Comparison of ENCODE assay signal across 19 cellular contexts in the genomic region with DNA sequence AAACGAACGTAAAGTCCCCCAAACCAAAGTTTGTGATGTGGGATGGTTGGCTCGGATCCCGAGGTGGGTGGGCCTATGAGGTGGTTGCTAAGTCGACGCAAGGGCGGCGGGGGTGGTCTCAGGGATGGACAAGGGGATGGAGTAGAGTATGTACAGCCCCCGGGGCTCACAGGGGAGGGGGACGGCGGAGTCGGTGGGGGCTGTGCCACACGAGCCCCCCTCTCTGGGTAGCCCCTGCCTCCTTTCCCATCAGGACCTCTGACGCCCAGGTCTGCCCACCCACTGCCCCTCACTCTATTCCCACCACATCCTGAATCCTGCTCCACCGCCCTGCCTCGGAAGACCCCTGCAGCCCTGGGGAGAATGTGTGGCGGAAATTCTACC. TPM values are rescaled to one million over a fixed set of nuclear protein-coding genes. Genes with fewer than 3 reads are reported as not detected.
DNase-seq lines count a peak whose midpoint lies in the region; ATAC-seq, FAIRE-seq and TF ChIP-seq lines count a peak whose summit lies in the region.
"Had no signal": no experiment of that assay in that cellular context is flagged by ENCODE, and none has a peak within 500 bp of the region (broad histone marks: within the 10 kb centered on the region; RNA-seq: fewer than 3 reads in every experiment).

No MANE protein-coding gene starts in this region.

- H3K27ac Mint-ChIP-seq in brain (peak overlapping the region in 4 of 5 experiments; percentile 33 to 88 (median 66)), neural progenitor cell (no peak overlapping the region)
- H3K27ac Mint-ChIP-seq: B cell; CD4-positive, alpha-beta T cell had no signal

- H3K36me3 ChIP-seq in HepG2 (replicated peaks in 1 of 2; ENCODE audit: control insufficient read depth in 1 of 2, insufficient read depth in 2 of 2, low read length in 2 of 2) (peaks cover 28 to 37% of the 10 kb centered on the region in 2 experiments), sigmoid colon (peaks cover 35 to 38% (median 36%) of the 10 kb centered on the region in 4 donors), neural progenitor cell (no peaks in the 10 kb centered on the region)

- H3K79me2 ChIP-seq in HepG2 (ENCODE audit: insufficient read depth, low read length) (no peaks in the 10 kb centered on the region), neural progenitor cell (ENCODE audit: low read depth) (no peaks in the 10 kb centered on the region)

- H3K4me3 Mint-ChIP-seq in brain = no peak overlapping the region
- H3K4me3 Mint-ChIP-seq in neural progenitor cell = no peak overlapping the region
- H3K4me3 Mint-ChIP-seq: B cell; CD4-positive, alpha-beta T cell had no signal

- ATAC-seq in HepG2 = no peak

- H3K4me1 Mint-ChIP-seq in brain (peaks cover 5% of the 10 kb centered on the region), neural progenitor cell (no peaks in the 10 kb centered on the region)
- H3K4me1 Mint-ChIP-seq: B cell had no signal

- BruUV-seq in HepG2 (replicated peaks; lab: Mats Ljungman, UMichigan) = no TSS peak

- no peaks in the 10 kb centered on the region for H3K9me3 ChIP-seq in HepG2 (ENCODE audit: low read length)
- H3K9me3 ChIP-seq in sigmoid colon = no peaks in the 10 kb centered on the region
- H3K9me3 ChIP-seq in neural progenitor cell (ENCODE audit: low read depth) = no peaks in the 10 kb centered on the region

- H3K4me1 ChIP-seq in HepG2 (ENCODE audit: insufficient read depth, low read length) (peaks cover 26% of the 10 kb centered on the region), sigmoid colon (peaks cover 0 to 36% (median 29%) of the 10 kb centered on the region in 4 donors), neural progenitor cell (no peaks in the 10 kb centered on the region)

- 91% methylated on average over 17 of the region's 17 CpGs for WGBS in HepG2 (ENCODE audit: low lambda C conversion rate)
- WGBS in sigmoid colon, 2 donors = 83 to 86% methylated on average over 17 of the region's 17 CpGs

- TF ChIP-seq RAD21 in HepG2 (CRISPR knock-in tag; IDR thresholded peaks at IDR 0.05) = no peak

- H3F3A ChIP-seq in neural progenitor cell (ENCODE audit: low read depth) = no peaks in the 10 kb centered on the region

- H3K27me3 ChIP-seq in HepG2 (ENCODE audit: control insufficient read depth in 1 of 2, insufficient read depth in 2 of 2, low read length in 2 of 2) (0 out of 5 replicates have a peak, but pooled peaks cover 0 to 1% of the 10 kb centered on the region in 2 experiments), sigmoid colon (no peaks in the 10 kb centered on the region), neural progenitor cell (no peaks in the 10 kb centered on the region)

- peaks cover 4% of the 10 kb centered on the region for H3K27me3 Mint-ChIP-seq in brain
- H3K27me3 Mint-ChIP-seq in neural progenitor cell (ENCODE audit: insufficient read depth, low read depth) = peaks cover 13% of the 10 kb centered on the region
- H3K27me3 Mint-ChIP-seq: B cell; CD4-positive, alpha-beta T cell had no signal

- intact Hi-C loops in HepG2 (cut with micrococcal nuclease; ENCODE audit: unreplicated experiment) = no loop called here
- intact Hi-C loops in sigmoid colon (cut with DNase I) = no loop called here

- CTCF ChIA-PET in HepG2 (lab: Yijun Ruan, JAX; ENCODE audit: low intra/inter-chr PET ratio, low total read pairs) = no interaction called here

- in situ Hi-C loops in GM13976 (cut with MboI; ENCODE audit: low sequenced_read_pairs, unreplicated experiment) = no loop called here
- in situ Hi-C loops in HepG2 (cut with HindIII; ENCODE audit: extremely low pct_ligation_motif_present, low pct_unique_long_range_greater_than_20kb) = no loop called here

- TF ChIP-seq POLR2A in HepG2 (IDR thresholded peaks at IDR 0.05; ENCODE audit: insufficient read depth in 1 of 2, low read depth in 2 of 2, low read length in 2 of 2) = peak; percentile 45 to 46; a peak in 2 of 4 replicates
- TF ChIP-seq POLR2A in sigmoid colon (IDR thresholded peaks at IDR 0.05) = no peak

- H3K9ac ChIP-seq in HepG2 (ENCODE audit: insufficient read depth, low read depth, low read length) (no peak overlapping the region), neural progenitor cell (no peak overlapping the region)

- H3K27ac ChIP-seq in HepG2 (ENCODE audit: extremely low read length, insufficient read depth, low read length) = no peak overlapping the region
- H3K27ac ChIP-seq in sigmoid colon = peak overlapping the region; percentile 8 to 77 (median 66)
- H3K27ac ChIP-seq in neural progenitor cell = no peak overlapping the region
- H3K27ac ChIP-seq: SK-N-MC had no signal

- H2AFZ ChIP-seq in HepG2 (ENCODE audit: low read length) = no peak overlapping the region
- no peak overlapping the region for H2AFZ ChIP-seq in neural progenitor cell (replicated peaks)

- H4K20me1 ChIP-seq in HepG2 (ENCODE audit: insufficient read depth, low read length) (peaks cover 17% of the 10 kb centered on the region; the same call in 1 of the 2 replicates), neural progenitor cell (ENCODE audit: low read depth) (no peaks in the 10 kb centered on the region)

- H3K4me3 ChIP-seq in HepG2 (replicated peaks in 1 of 3; ENCODE audit: insufficient read depth in 1 of 3, low read depth in 2 of 3, low read length in 3 of 3) = no peak overlapping the region
- H3K4me3 ChIP-seq in sigmoid colon = no peak overlapping the region
- no peak overlapping the region for H3K4me3 ChIP-seq in neural progenitor cell
- H3K4me3 ChIP-seq: SK-N-MC had no signal

- FAIRE-seq in HepG2 (lab: Jason Lieb, UNC) = no peak
- FAIRE-seq: H54 had no signal

- TF ChIP-seq EP300 in HepG2 (IDR thresholded peaks at IDR 0.05; ENCODE audit: low read depth in 2 of 2, low read length in 2 of 2) (no peak), HepG2 (CRISPR knock-in tag; IDR thresholded peaks at IDR 0.05; ENCODE audit: borderline replicate concordance) (no peak), sigmoid colon (IDR thresholded peaks at IDR 0.05) (no peak)

- TF ChIP-seq CTCF in GM13976 (IDR thresholded peaks at IDR 0.05; ENCODE audit: borderline replicate concordance, control extremely low read depth, extremely low read depth, insufficient read depth, missing control alignments) (no peak), brain (conservative IDR thresholded peaks at IDR 0.05) (no peak), HepG2 (CRISPR knock-in tag; IDR thresholded peaks at IDR 0.05) (no peak), sigmoid colon (IDR thresholded peaks at IDR 0.05) (no peak), neural progenitor cell (IDR thresholded peaks at IDR 0.05) (no peak)

- POLR2A ChIA-PET in HepG2 (lab: Yijun Ruan, JAX) = interaction anchor here (1.0 to 2.7 kb wide), 9 partner anchors 13 to 110 kb away, joined by 3 to 16 read pairs (median 8); no protein-coding TSS in a partner anchor

- peaks cover 0 to 4% (median 3%) of the 10 kb centered on the region in 5 experiments for H3K9me3 Mint-ChIP-seq in brain
- no peaks in the 10 kb centered on the region for H3K9me3 Mint-ChIP-seq in neural progenitor cell
- H3K9me3 Mint-ChIP-seq: CD4-positive, alpha-beta T cell had no signal

- H3K36me3 Mint-ChIP-seq in brain (peaks cover 21% of the 10 kb centered on the region), neural progenitor cell (peaks cover 9% of the 10 kb centered on the region)

- peak; percentile 13 for DNase-seq in GM13976 (ENCODE audit: low spot score)
- DNase-seq in HepG2 (ENCODE audit: low spot score) = no peak
- peak; percentile 75 for DNase-seq in sigmoid colon
- no peak for DNase-seq in NOMO-1 treated with dmso at 0.1 percent for 144 hours (lab: John Stamatoyannopoulos, UW; ENCODE audit: unreplicated experiment)
- no peak for DNase-seq in neural progenitor cell (ENCODE audit: low spot score)
- no peak for DNase-seq in NCI-H1930 (lab: John Stamatoyannopoulos, UW)
- DNase-seq: CD4-positive, alpha-beta T cell; DND-41; GDM1; Karpas-422; NCI-H1417 treated with DMSO at 0.1 percent for 48 hours; NCI-H2081; NCI-H2227 treated with DMSO at 0.1 percent for 48 hours; NCI-H526 treated with DMSO at 0.1 percent for 48 hours; OCI-M1 had no signal

- H3K4me2 ChIP-seq in HepG2 (ENCODE audit: low read depth, low read length) = no peak overlapping the region
- H3K4me2 ChIP-seq in neural progenitor cell = no peak overlapping the region

RNA-seq across cellular contexts. Expression of a gene that starts 15.2 kb away (rescaled TPM):
- polyA plus RNA-seq in brain (ENCODE audit: insufficient read depth, low read depth, low replicate concordance) = 6.7 TPM
- 1.2 and 1.4 TPM in 2 replicates for total RNA-seq in HepG2 (2016; rRNA removed; fragmentation: Illumina TruSeq; extraction: Trizol)
- total RNA-seq in HepG2 (2016; cell fraction: cytosol; rRNA removed; fragmentation: Illumina TruSeq; extraction: Trizol; ENCODE audit: low read depth) = 1.0 and 1.6 TPM in 2 replicates
- 1.2 and 1.3 TPM in 2 replicates for total RNA-seq in HepG2 (2016; cell fraction: insoluble cytoplasmic fraction; rRNA removed; fragmentation: Illumina TruSeq; extraction: Trizol)
- total RNA-seq in HepG2 (2016; cell fraction: membrane; rRNA removed; fragmentation: Illumina TruSeq; extraction: Trizol) = 1.8 and 2.4 TPM in 2 replicates
- total RNA-seq in HepG2 (2016; cell fraction: nucleus; rRNA removed; fragmentation: Illumina TruSeq; extraction: Trizol) = 0.31 and 0.40 TPM in 2 replicates
- polyA plus RNA-seq in HepG2 (2011; rRNA removed) = 1.3 and 1.6 TPM in 2 replicates
- polyA plus RNA-seq in HepG2 (2011; cell fraction: cytosol; rRNA removed) = 1.1 and 2.2 TPM in 2 replicates
- polyA plus RNA-seq in HepG2 (2011; cell fraction: nucleus; rRNA removed) = 0.83 and 1.9 TPM in 2 replicates
- 0.83 TPM in 2 replicates for polyA plus RNA-seq in HepG2 (2012)
- 1.3 and 2.1 TPM in 2 replicates for polyA plus RNA-seq in HepG2 (2016; cell fraction: cytosol; fragmentation: Illumina TruSeq; extraction: Trizol; ENCODE audit: low read depth)
- polyA plus RNA-seq in HepG2 (2016; cell fraction: insoluble cytoplasmic fraction; fragmentation: Illumina TruSeq; extraction: Trizol; ENCODE audit: low read depth) = 0.84 and 0.90 TPM in 2 replicates
- polyA plus RNA-seq in HepG2 (2016; cell fraction: membrane; fragmentation: Illumina TruSeq; extraction: Trizol; ENCODE audit: low read depth) = 1.2 and 1.6 TPM in 2 replicates
- 0.96 and 1.1 TPM in 2 replicates for polyA plus RNA-seq in HepG2 (2016; cell fraction: nucleus; fragmentation: Illumina TruSeq; extraction: Trizol; ENCODE audit: insufficient read depth, low read depth)
- polyA minus RNA-seq in HepG2 (2011; rRNA and poly(A)+ RNA removed; ENCODE audit: low replicate concordance) = 1.0 TPM in 1 of 2 replicates, not detected in the other
- 0.35 TPM in 1 of 2 replicates, not detected in the other for polyA minus RNA-seq in HepG2 (2011; cell fraction: cytosol; rRNA and poly(A)+ RNA removed)
- 0.50 and 1.5 TPM in 2 replicates for polyA minus RNA-seq in HepG2 (2011; cell fraction: nucleus; rRNA and poly(A)+ RNA removed)
- 1 to 10 TPM in 3 of 4 donors, not detected in 1; 3.6 to 5.4 (median 4.6) TPM for total RNA-seq in sigmoid colon
- polyA plus RNA-seq in sigmoid colon = 1 to 10 TPM in 2 of 3 donors, not detected in 1; 1.8 to 5.5 TPM
- not detected in 2 replicates for total RNA-seq in neural progenitor cell (ENCODE audit: low replicate concordance)
- total RNA-seq: B cell had no signal

RNA-seq across cellular contexts. Expression of a gene that starts 24.3 kb away (rescaled TPM):
- polyA plus RNA-seq in brain (ENCODE audit: insufficient read depth, low read depth, low replicate concordance) (231 TPM), HepG2 (2011; rRNA removed) (242 and 284 TPM in 2 replicates), sigmoid colon (10 to 100 TPM in 2 of 3 donors, 1 to 10 TPM in 1; 5.4 to 28.2 (median 10.9) TPM)
- total RNA-seq in HepG2 (2016; rRNA removed; fragmentation: Illumina TruSeq; extraction: Trizol) (84.6 and 132 TPM in 2 replicates), sigmoid colon (10 to 100 TPM; 36.4 to 100.0 (median 60.7) TPM), neural progenitor cell (ENCODE audit: low replicate concordance) (6.2 and 22.1 TPM in 2 replicates)
- 43.5 and 50.3 TPM in 2 replicates for total RNA-seq in HepG2 (2016; cell fraction: cytosol; rRNA removed; fragmentation: Illumina TruSeq; extraction: Trizol; ENCODE audit: low read depth)
- 77.0 and 127 TPM in 2 replicates for total RNA-seq in HepG2 (2016; cell fraction: insoluble cytoplasmic fraction; rRNA removed; fragmentation: Illumina TruSeq; extraction: Trizol)
- 144 and 145 TPM in 2 replicates for total RNA-seq in HepG2 (2016; cell fraction: membrane; rRNA removed; fragmentation: Illumina TruSeq; extraction: Trizol)
- total RNA-seq in HepG2 (2016; cell fraction: nucleus; rRNA removed; fragmentation: Illumina TruSeq; extraction: Trizol) = 105 and 134 TPM in 2 replicates
- 101 and 160 TPM in 2 replicates for polyA plus RNA-seq in HepG2 (2011; cell fraction: cytosol; rRNA removed)
- polyA plus RNA-seq in HepG2 (2011; cell fraction: nucleus; rRNA removed) = 555 and 802 TPM in 2 replicates
- 157 and 253 TPM in 2 replicates for polyA plus RNA-seq in HepG2 (2012)
- polyA plus RNA-seq in HepG2 (2016; cell fraction: cytosol; fragmentation: Illumina TruSeq; extraction: Trizol; ENCODE audit: low read depth) = 47.6 and 47.9 TPM in 2 replicates
- polyA plus RNA-seq in HepG2 (2016; cell fraction: insoluble cytoplasmic fraction; fragmentation: Illumina TruSeq; extraction: Trizol; ENCODE audit: low read depth) = 136 and 193 TPM in 2 replicates
- polyA plus RNA-seq in HepG2 (2016; cell fraction: membrane; fragmentation: Illumina TruSeq; extraction: Trizol; ENCODE audit: low read depth) = 144 and 154 TPM in 2 replicates
- 467 and 522 TPM in 2 replicates for polyA plus RNA-seq in HepG2 (2016; cell fraction: nucleus; fragmentation: Illumina TruSeq; extraction: Trizol; ENCODE audit: insufficient read depth, low read depth)
- 24.5 and 186 TPM in 2 replicates for polyA minus RNA-seq in HepG2 (2011; rRNA and poly(A)+ RNA removed; ENCODE audit: low replicate concordance)
- 155 and 166 TPM in 2 replicates for polyA minus RNA-seq in HepG2 (2011; cell fraction: cytosol; rRNA and poly(A)+ RNA removed)
- polyA minus RNA-seq in HepG2 (2011; cell fraction: nucleus; rRNA and poly(A)+ RNA removed) = 97.5 and 127 TPM in 2 replicates

Comparison
In these comparisons a context has a peak if more than half of its experiments do, and no peak if none do; other contexts are left out.
1. DNase-seq: peak in GM13976 (single experiment) and sigmoid colon (single experiment); none in HepG2 (single experiment), NOMO-1 treated with dmso at 0.1 percent for 144 hours (single experiment), neural progenitor cell (single experiment) and NCI-H1930 (0 of 2).
2. H3K27ac ChIP-seq: peak in sigmoid colon (4 of 4); none in HepG2 (single experiment) and neural progenitor cell (single experiment).
3. POLR2A ChIP-seq: peak in HepG2 (2 of 2); none in sigmoid colon (0 of 2).